ENCODE assay signal across 1 cellular context in genomic region chr13:85737952-85738351, GRCh38.
TF ChIP-seq lines count a peak whose summit lies in the region.

No MANE protein-coding gene starts in this region.

TF ChIP-seq in IMR-90, 13 proteins besides CTCF, POLR2A, EP300 and RAD21:
- TF ChIP-seq FOS (IDR thresholded peaks at IDR 0.05; ENCODE audit: low read depth, low read length) (no peak), RFX5 (IDR thresholded peaks at IDR 0.05; ENCODE audit: low read depth, low read length) (no peak), BHLHE40 (IDR thresholded peaks at IDR 0.05; ENCODE audit: low read depth, low read length) (no peak), MAZ (IDR thresholded peaks at IDR 0.05; ENCODE audit: borderline replicate concordance, low read depth, low read length) (no peak), CHD1 (IDR thresholded peaks at IDR 0.05; ENCODE audit: low read depth, low read length) (no peak), RCOR1 (IDR thresholded peaks at IDR 0.05; ENCODE audit: insufficient replicate concordance, low read length) (no peak), NFE2L2 (IDR thresholded peaks at IDR 0.05; ENCODE audit: low read depth, low read length) (no peak), MAFK (IDR thresholded peaks at IDR 0.05; ENCODE audit: low read depth, low read length) (no peak), SMC3 (IDR thresholded peaks at IDR 0.05; ENCODE audit: low read depth, low read length) (no peak), MXI1 (IDR thresholded peaks at IDR 0.05; ENCODE audit: borderline replicate concordance, low read depth, low read length) (no peak), CEBPB (IDR thresholded peaks at IDR 0.05; ENCODE audit: low read depth, low read length) (no peak)
- TF ChIP-seq, protein P1, sequence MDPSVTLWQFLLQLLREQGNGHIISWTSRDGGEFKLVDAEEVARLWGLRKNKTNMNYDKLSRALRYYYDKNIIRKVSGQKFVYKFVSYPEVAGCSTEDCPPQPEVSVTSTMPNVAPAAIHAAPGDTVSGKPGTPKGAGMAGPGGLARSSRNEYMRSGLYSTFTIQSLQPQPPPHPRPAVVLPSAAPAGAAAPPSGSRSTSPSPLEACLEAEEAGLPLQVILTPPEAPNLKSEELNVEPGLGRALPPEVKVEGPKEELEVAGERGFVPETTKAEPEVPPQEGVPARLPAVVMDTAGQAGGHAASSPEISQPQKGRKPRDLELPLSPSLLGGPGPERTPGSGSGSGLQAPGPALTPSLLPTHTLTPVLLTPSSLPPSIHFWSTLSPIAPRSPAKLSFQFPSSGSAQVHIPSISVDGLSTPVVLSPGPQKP (IDR thresholded peaks at IDR 0.05; ENCODE audit: borderline replicate concordance, low read depth, low read length) = no peak
- TF ChIP-seq, protein P2, sequence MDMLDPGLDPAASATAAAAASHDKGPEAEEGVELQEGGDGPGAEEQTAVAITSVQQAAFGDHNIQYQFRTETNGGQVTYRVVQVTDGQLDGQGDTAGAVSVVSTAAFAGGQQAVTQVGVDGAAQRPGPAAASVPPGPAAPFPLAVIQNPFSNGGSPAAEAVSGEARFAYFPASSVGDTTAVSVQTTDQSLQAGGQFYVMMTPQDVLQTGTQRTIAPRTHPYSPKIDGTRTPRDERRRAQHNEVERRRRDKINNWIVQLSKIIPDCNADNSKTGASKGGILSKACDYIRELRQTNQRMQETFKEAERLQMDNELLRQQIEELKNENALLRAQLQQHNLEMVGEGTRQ (IDR thresholded peaks at IDR 0.05; ENCODE audit: low read depth, low read length) = no peak
